Comparison of ENCODE assay signal across 18 cellular contexts in genomic region chr7:21041666-21042065, GRCh38.
"Had no signal": no experiment of that assay in that cellular context is flagged by ENCODE, and none has a peak within 500 bp of the region (broad histone marks: within the 10 kb centered on the region; RNA-seq: fewer than 3 reads in every experiment).

No MANE protein-coding gene starts in this region.

- H3K9me3 Mint-ChIP-seq: activated CD4-positive, alpha-beta memory T cell treated with anti-CD3 and anti-CD28 coated beads, Interleukin-2, amount 10 ng/mL, durations not matched to agents 7 days and 5 days had no signal

- H3K4me3 Mint-ChIP-seq: activated CD4-positive, alpha-beta memory T cell treated with anti-CD3 and anti-CD28 coated beads, Interleukin-2, amount 10 ng/mL, durations not matched to agents 7 days and 5 days; activated naive CD8-positive, alpha-beta T cell had no signal

- H3K9me3 ChIP-seq: esophagus muscularis mucosa, neutrophil, right atrium auricular region, vagina had no signal

- H3K27ac ChIP-seq: esophagus muscularis mucosa, neutrophil, right atrium auricular region, skin epidermis, vagina had no signal

- DNase-seq: activated CD4-positive, alpha-beta memory T cell treated with anti-CD3 and anti-CD28 coated beads, Interleukin-2, amount 10 ng/mL, durations not matched to agents 7 days and 5 days; activated gamma-delta T cell; activated T-cell treated with anti-CD3 and anti-CD28 coated beads, Interleukin-2, amount 50 U/mL, for 48 hours; amygdala; cerebellar nuclear complex; dermis blood vessel endothelial cell; foreskin fibroblast; kidney; left ventricle myocardium superior; posterior cingulate gyrus; T-helper 2 cell had no signal

- ATAC-seq: left ventricle myocardium superior had no signal

- H3K36me3 ChIP-seq: esophagus muscularis mucosa, neutrophil, right atrium auricular region, vagina had no signal

- H3K27ac Mint-ChIP-seq: activated CD4-positive, alpha-beta memory T cell treated with anti-CD3 and anti-CD28 coated beads, Interleukin-2, amount 10 ng/mL, durations not matched to agents 7 days and 5 days; activated naive CD8-positive, alpha-beta T cell had no signal

- H3K4me1 ChIP-seq: esophagus muscularis mucosa, right atrium auricular region, vagina had no signal

- H3K27me3 ChIP-seq: esophagus muscularis mucosa, neutrophil, right atrium auricular region, vagina had no signal

- H3K27me3 Mint-ChIP-seq: activated CD4-positive, alpha-beta memory T cell treated with anti-CD3 and anti-CD28 coated beads, Interleukin-2, amount 10 ng/mL, durations not matched to agents 7 days and 5 days had no signal

- H3K36me3 Mint-ChIP-seq: activated naive CD8-positive, alpha-beta T cell had no signal

- H3K4me1 Mint-ChIP-seq: activated CD4-positive, alpha-beta memory T cell treated with anti-CD3 and anti-CD28 coated beads, Interleukin-2, amount 10 ng/mL, durations not matched to agents 7 days and 5 days had no signal

- H3K4me3 ChIP-seq: esophagus muscularis mucosa, right atrium auricular region, skin epidermis, vagina had no signal

- FAIRE-seq: kidney, TTC549 had no signal
